8 cellular contexts compared by ENCODE assay signal in genomic region chr13:99085139-99085845, GRCh38.
DNase-seq lines count a peak whose midpoint lies in the region; ATAC-seq and TF ChIP-seq lines count a peak whose summit lies in the region.

No MANE protein-coding gene starts in this region.

- intact Hi-C loops in CD4-positive, alpha-beta T cell (cut with DNase I, micrococcal nuclease): loop anchor here (2.0 to 10.0 kb wide), 4 partner anchors 32 to 410 kb away; partner anchors contain the start of gene GPR18 (in 1 of the 2)
- intact Hi-C loops in dorsolateral prefrontal cortex (cut with DNase I): loop anchor here (5.0 to 10.0 kb wide), 2 partner anchors 108 to 510 kb away; partner anchors contain the start of genes DOCK9 (in 1 of the 2) and STK24 (in 1 of the 2)

- H3K27me3 ChIP-seq in CD4-positive, alpha-beta T cell (ENCODE audit: control insufficient read depth, insufficient read depth, low read length): no peaks in the 10 kb centered on the region
- H3K27me3 ChIP-seq in dorsolateral prefrontal cortex: no peaks in the 10 kb centered on the region

- H3K36me3 Mint-ChIP-seq in CD4-positive, alpha-beta T cell (ENCODE audit: low read depth): peaks cover 24% of the 10 kb centered on the region
- H3K36me3 Mint-ChIP-seq in naive B cell: no peaks in the 10 kb centered on the region

- POLR2A ChIA-PET in CD4-positive, alpha-beta T cell (lab: Charles Lee): interaction anchor here (0.7 to 5.4 kb wide), 12 partner anchors 9 to 132 kb away, joined by 3 to 113 read pairs (median 6); no protein-coding TSS in a partner anchor

- CTCF ChIA-PET in CD4-positive, alpha-beta T cell (lab: Charles Lee): interaction anchor here (1.0 to 2.9 kb wide), 5 partner anchors 19 to 185 kb away, joined by 3 to 12 read pairs (median 6); no protein-coding TSS in a partner anchor

- H3K4me1 Mint-ChIP-seq in CD4-positive, alpha-beta T cell (ENCODE audit: low read depth): peaks cover 60% of the 10 kb centered on the region
- H3K4me1 Mint-ChIP-seq in naive B cell: peaks cover 27 to 29% (median 28%) of the 10 kb centered on the region in 3 donors

- H3K27me3 Mint-ChIP-seq in CD4-positive, alpha-beta T cell: no peaks in the 10 kb centered on the region
- no peaks in the 10 kb centered on the region for H3K27me3 Mint-ChIP-seq in naive B cell

- H3K9me3 Mint-ChIP-seq in CD4-positive, alpha-beta T cell: no peaks in the 10 kb centered on the region
- no peaks in the 10 kb centered on the region for H3K9me3 Mint-ChIP-seq in naive B cell

- TF ChIP-seq CTCF in CD4-positive, alpha-beta T cell (IDR thresholded peaks at IDR 0.05): no peak
- no peak for TF ChIP-seq CTCF in dorsolateral prefrontal cortex (IDR thresholded peaks at IDR 0.05 in 54 of 56, conservative IDR thresholded peaks at IDR 0.05 in 2 of 56; ENCODE audit: low read depth in 1 of 56, partially characterized antibody in 56 of 56)

- DNase-seq in CD4-positive, alpha-beta T cell: peak in 7 of 10 experiments; percentile 3 to 47 (median 25)
- DNase-seq in T-helper 2 cell: peak in 3 of 5 experiments; percentile 7 to 38 (median 38)
- DNase-seq in dorsolateral prefrontal cortex: peak in 2 of 10 donors; percentile 13 to 25
- no peak for DNase-seq in naive B cell
- DNase-seq in SHP77 treated with DMSO at 0.1 percent for 48 hours (lab: John Stamatoyannopoulos, UW): no peak
- DNase-seq in GM03348 (ENCODE audit: low spot score): no peak
- no peak for DNase-seq in NCI-H1930 (lab: John Stamatoyannopoulos, UW)
- no peak for DNase-seq in NCI-H2196 (lab: John Stamatoyannopoulos, UW; ENCODE audit: unreplicated experiment)

- H3K27ac Mint-ChIP-seq in CD4-positive, alpha-beta T cell: peak overlapping the region; percentile 90
- H3K27ac Mint-ChIP-seq in naive B cell: peak overlapping the region in 5 of 6 donors; percentile 38 to 89 (median 64)

- H3K9me3 ChIP-seq in CD4-positive, alpha-beta T cell (ENCODE audit: control insufficient read depth, low read length): no peaks in the 10 kb centered on the region

- ATAC-seq in CD4-positive, alpha-beta T cell (ENCODE audit: poor library complexity): no peak
- ATAC-seq in naive B cell (ENCODE audit: low read depth in 2 of 2): no peak

- peak overlapping the region; percentile 79 for H3K27ac ChIP-seq in CD4-positive, alpha-beta T cell (ENCODE audit: low read depth, low read length)
- peak overlapping the region in 33 of 59 donors; percentile 1 to 93 (median 68) for H3K27ac ChIP-seq in dorsolateral prefrontal cortex

- H3K4me3 Mint-ChIP-seq in CD4-positive, alpha-beta T cell: peak overlapping the region; percentile 94
- peak overlapping the region; percentile 71 to 98 (median 78) for H3K4me3 Mint-ChIP-seq in naive B cell

- peak overlapping the region; percentile 15 to 94 (median 74) for H3K4me3 ChIP-seq in dorsolateral prefrontal cortex

Comparison
In these comparisons a context has a peak if more than half of its experiments do, and no peak if none do; other contexts are left out.
1. DNase-seq: peak in CD4-positive, alpha-beta T cell (7 of 10) and T-helper 2 cell (3 of 5); none in naive B cell (single experiment), SHP77 treated with DMSO at 0.1 percent for 48 hours (single experiment), GM03348 (single experiment), NCI-H1930 (0 of 2) and NCI-H2196 (single experiment).